10 cellular contexts compared by ENCODE assay signal in genomic region chr18:67710639-67711038, GRCh38.
DNase-seq lines count a peak whose midpoint lies in the region; ATAC-seq, FAIRE-seq and TF ChIP-seq lines count a peak whose summit lies in the region.
"Had no signal": no experiment of that assay in that cellular context is flagged by ENCODE, and none has a peak within 500 bp of the region (broad histone marks: within the 10 kb centered on the region; RNA-seq: fewer than 3 reads in every experiment).

No MANE protein-coding gene starts in this region.

- H3K4me3 Mint-ChIP-seq in osteocyte (ENCODE audit: unreplicated experiment) = no peak overlapping the region

- H3K56ac ChIP-seq in H1 (replicated peaks; ENCODE audit: insufficient read length, low read depth, low read length) = no peak overlapping the region

- peak; percentile 74 to 81 for TF ChIP-seq RAD21 in H1 (IDR thresholded peaks at IDR 0.05 in 1 of 2, conservative IDR thresholded peaks at IDR 0.05 in 1 of 2; ENCODE audit: low read depth in 2 of 2, low read length in 2 of 2)

- no peak overlapping the region for H2BK15ac ChIP-seq in H1 (ENCODE audit: low read length)

- no peaks in the 10 kb centered on the region for H3K36me3 ChIP-seq in H1 (ENCODE audit: control insufficient read depth in 2 of 4, insufficient read depth in 4 of 4, low read length in 3 of 4)
- H3K36me3 ChIP-seq: heart right ventricle had no signal

- no peak overlapping the region for H3K14ac ChIP-seq in H1 (ENCODE audit: insufficient read length)

- no peaks in the 10 kb centered on the region for H4K20me1 ChIP-seq in H1 (replicated peaks in 1 of 2; ENCODE audit: control insufficient read depth in 1 of 2, insufficient read depth in 2 of 2, low read length in 2 of 2)

- no peak for TF ChIP-seq POLR2A in H1 (IDR thresholded peaks at IDR 0.05; ENCODE audit: control extremely low read depth in 1 of 2, low read depth in 2 of 2, low read length in 2 of 2)

- no peak overlapping the region for H3K4ac ChIP-seq in H1 (replicated peaks; ENCODE audit: insufficient read length, low read depth, low read length)

- no peaks in the 10 kb centered on the region for H3K4me1 Mint-ChIP-seq in osteocyte (ENCODE audit: unreplicated experiment)

- no peak overlapping the region for H3K18ac ChIP-seq in H1 (ENCODE audit: extremely low read depth, low read length)

- TF ChIP-seq CTCF in H1 (IDR thresholded peaks at IDR 0.05; ENCODE audit: control extremely low read depth in 1 of 3, insufficient read depth in 1 of 3, low read depth in 1 of 3, low read length in 3 of 3) = peak; percentile 28 to 67 (median 63)
- peak; percentile 19 for TF ChIP-seq CTCF in osteocyte (IDR thresholded peaks at IDR 0.05)
- no peak for TF ChIP-seq CTCF in omental fat pad (IDR thresholded peaks at IDR 0.05)

- DNase-seq in NAMALWA (ENCODE audit: low spot score) = peak; percentile 15
- peak in 1 of 2 experiments; percentile 63 for DNase-seq in H1 (ENCODE audit: low read depth in 1 of 2, low spot score in 2 of 2)
- DNase-seq in osteocyte (ENCODE audit: extremely low spot score, unreplicated experiment) = no peak
- DNase-seq in NCI-H510A (lab: John Stamatoyannopoulos, UW) = no peak
- no peak for DNase-seq in omental fat pad (ENCODE audit: low spot score)
- DNase-seq: heart right ventricle, NCI-H1436 had no signal

- H4K91ac ChIP-seq in H1 (replicated peaks; ENCODE audit: insufficient read length, low read length) = no peak overlapping the region

- H3K9me3 ChIP-seq in H1 (ENCODE audit: insufficient read depth in 2 of 2, low read depth in 1 of 2, low read length in 1 of 2) = no peaks in the 10 kb centered on the region
- H3K9me3 ChIP-seq: heart right ventricle had no signal

- H3K4me1 ChIP-seq in H1 (replicated peaks in 1 of 4; ENCODE audit: control insufficient read depth in 3 of 4, insufficient read depth in 4 of 4, low read length in 3 of 4) = peaks cover 0 to 3% (median 0%) of the 10 kb centered on the region in 4 experiments; a peak in 1 of 7 replicates
- H3K4me1 ChIP-seq: heart right ventricle had no signal

- FAIRE-seq in H1 (lab: Jason Lieb, UNC) = peak; percentile 68

- no peak overlapping the region for H3K4me2 ChIP-seq in H1 (ENCODE audit: insufficient read depth in 1 of 2, low read depth in 2 of 2, low read length in 2 of 2)

- H4K5ac ChIP-seq in H1 (ENCODE audit: insufficient read length, low read depth, low read length) = no peak overlapping the region

- H2BK5ac ChIP-seq in H1 (ENCODE audit: low read depth, low read length) = no peak overlapping the region

- no peak overlapping the region for H3K9ac ChIP-seq in H1 (replicated peaks in 1 of 4; ENCODE audit: extremely low read depth in 1 of 4, low read depth in 3 of 4, low read length in 3 of 4)

- no peak overlapping the region for H3K27ac Mint-ChIP-seq in osteocyte (ENCODE audit: unreplicated experiment)
- H3K27ac Mint-ChIP-seq: activated naive CD4-positive, alpha-beta T cell treated with anti-CD3 and anti-CD28 coated beads, Interleukin-2, amount 50 U/mL, for 72 hours had no signal

- H3K23me2 ChIP-seq in H1 (ENCODE audit: low read depth, low read length) = no peaks in the 10 kb centered on the region; the same call in 1 of the 2 replicates

- no peak overlapping the region for H3K27ac ChIP-seq in H1 (ENCODE audit: low read depth, low read length)
- H3K27ac ChIP-seq: heart right ventricle had no signal

- no peak overlapping the region for H3K4me3 ChIP-seq in H1 (ENCODE audit: extremely low read depth in 1 of 4, insufficient read depth in 2 of 4, low read depth in 3 of 4, low read length in 4 of 4)
- H3K4me3 ChIP-seq: heart right ventricle had no signal

- ATAC-seq in GM18511 (IDR thresholded peaks at IDR 0.05; ENCODE audit: unreplicated experiment) = peak; percentile 78
- ATAC-seq in GM21737 (IDR thresholded peaks at IDR 0.05; ENCODE audit: unreplicated experiment) = no peak
- ATAC-seq in omental fat pad (ENCODE audit: low FRiP score) = no peak
- ATAC-seq: activated naive CD4-positive, alpha-beta T cell treated with anti-CD3 and anti-CD28 coated beads, Interleukin-2, amount 50 U/mL, for 72 hours; heart right ventricle had no signal

- POLR2A ChIA-PET in H1 (lab: Charles Lee; ENCODE audit: partially characterized antibody) = interaction anchor here (0.6 kb wide), 1 partner anchor 208 kb away, joined by 4 read pairs; no protein-coding TSS in a partner anchor

- H3K27me3 ChIP-seq in H1 (replicated peaks in 1 of 4; ENCODE audit: control insufficient read depth in 3 of 4, extremely low read depth in 1 of 4, insufficient read depth in 3 of 4, low read length in 3 of 4) = no peaks in the 10 kb centered on the region
- H3K27me3 ChIP-seq: heart right ventricle had no signal

- H2BK20ac ChIP-seq in H1 (ENCODE audit: low read length) = no peak overlapping the region

- WGBS in H1 (ENCODE audit: extremely low coverage in 1 of 2, insufficient coverage in 1 of 2, insufficient read length in 1 of 2, insufficient replicate concordance in 2 of 2, low coverage in 1 of 2, low lambda C conversion rate in 2 of 2, missing lambda C conversion rate in 1 of 2), 2 experiments = 42% methylated on average over 2 of the region's 2 CpGs; no CpG with 5 or more reads in 1 of the 2 experiments

- no peak for TF ChIP-seq EP300 in H1 (IDR thresholded peaks at IDR 0.05; ENCODE audit: borderline replicate concordance in 1 of 2, low read depth in 2 of 2, low read length in 2 of 2)

- no peak overlapping the region for H2AFZ ChIP-seq in H1 (ENCODE audit: low read length)

- H2BK120ac ChIP-seq in H1 (replicated peaks; ENCODE audit: low read depth, low read length) = no peak overlapping the region

- no peaks in the 10 kb centered on the region for H3K79me2 ChIP-seq in H1 (ENCODE audit: control insufficient read depth in 1 of 2, insufficient read depth in 2 of 2, low read length in 2 of 2)

- no peaks in the 10 kb centered on the region for H3K9me3 Mint-ChIP-seq in osteocyte (ENCODE audit: unreplicated experiment)

- H2BK12ac ChIP-seq in H1 (ENCODE audit: low read depth, low read length) = no peak overlapping the region

- no peaks in the 10 kb centered on the region for H3K27me3 Mint-ChIP-seq in osteocyte (ENCODE audit: unreplicated experiment)

- no peak overlapping the region for H3K23ac ChIP-seq in H1 (ENCODE audit: insufficient read length)

- CTCF ChIA-PET in H1 (lab: Charles Lee; ENCODE audit: partially characterized antibody) = interaction anchor here (0.8 to 5.0 kb wide), 26 partner anchors 10 to 490 kb away, joined by 3 to 46 read pairs (median 3); partner anchors contain the start of gene DSEL

- no peaks in the 10 kb centered on the region for H3K79me1 ChIP-seq in H1 (ENCODE audit: low read depth, low read length)

- H3K36me3 Mint-ChIP-seq in osteocyte (ENCODE audit: unreplicated experiment) = peaks cover 2% of the 10 kb centered on the region
- H3K36me3 Mint-ChIP-seq: activated naive CD4-positive, alpha-beta T cell treated with anti-CD3 and anti-CD28 coated beads, Interleukin-2, amount 50 U/mL, for 72 hours had no signal

- H2AK5ac ChIP-seq in H1 (ENCODE audit: low read depth, low read length) = no peak overlapping the region

- H4K8ac ChIP-seq in H1 (ENCODE audit: extremely low read depth, insufficient read depth, low read length) = no peak overlapping the region

TF ChIP-seq in H1, 55 proteins besides CTCF, POLR2A, EP300 and RAD21:
- TF ChIP-seq SP4 (IDR thresholded peaks at IDR 0.05; ENCODE audit: low read length) (no peak), JUND (IDR thresholded peaks at IDR 0.05; ENCODE audit: low read length) (no peak), CBX8 (IDR thresholded peaks at IDR 0.05; ENCODE audit: borderline replicate concordance, low read depth, low read length) (no peak), MAFK (IDR thresholded peaks at IDR 0.05; ENCODE audit: low read depth, low read length) (no peak), EGR1 (IDR thresholded peaks at IDR 0.05; ENCODE audit: borderline replicate concordance, low read depth, low read length) (no peak), FOSL1 (IDR thresholded peaks at IDR 0.05; ENCODE audit: insufficient read depth, low read depth, low read length) (no peak), SIRT6 (IDR thresholded peaks at IDR 0.05; ENCODE audit: low read length) (no peak), KDM5A (IDR thresholded peaks at IDR 0.05; ENCODE audit: low read length) (no peak), RXRA (IDR thresholded peaks at IDR 0.05; ENCODE audit: insufficient read depth, low read depth, low read length) (no peak), GTF2F1 (IDR thresholded peaks at IDR 0.05; ENCODE audit: borderline replicate concordance, low read depth, low read length) (no peak), SAP30 (IDR thresholded peaks at IDR 0.05; ENCODE audit: insufficient read depth, insufficient replicate concordance, low read length) (no peak), MAX (IDR thresholded peaks at IDR 0.05) (no peak), SP1 (IDR thresholded peaks at IDR 0.05; ENCODE audit: low read depth, low read length) (no peak), NANOG (IDR thresholded peaks at IDR 0.05; ENCODE audit: insufficient read depth, low read depth, low read length, poor library complexity, severe bottlenecking) (no peak), SUZ12 (IDR thresholded peaks at IDR 0.05; ENCODE audit: low read length) (no peak), JUN (IDR thresholded peaks at IDR 0.05; ENCODE audit: low read depth, low read length) (no peak), YY1 (IDR thresholded peaks at IDR 0.05; ENCODE audit: low read depth, low read length) (no peak)

Comparison
In these comparisons a context has a peak if more than half of its experiments do, and no peak if none do; other contexts are left out.
1. CTCF ChIP-seq: peak in H1 (3 of 3) and osteocyte (single experiment); none in omental fat pad (0 of 3).